Comparison of ENCODE assay signal across 21 cellular contexts in genomic region chr10:20922033-20922432, GRCh38. TPM values are rescaled to one million over a fixed set of nuclear protein-coding genes. Genes with fewer than 3 reads are reported as not detected.
A peak's percentile ranks its signal among the peaks of the same experiment; 100 is the strongest.
DNase-seq lines count a peak whose midpoint lies in the region; ATAC-seq and TF ChIP-seq lines count a peak whose summit lies in the region.
"Had no signal": no experiment of that assay in that cellular context is flagged by ENCODE, and none has a peak within 500 bp of the region (broad histone marks: within the 10 kb centered on the region; RNA-seq: fewer than 3 reads in every experiment).

No MANE protein-coding gene starts in this region.

- DNase-seq in cardiac muscle cell (ENCODE audit: low read depth in 1 of 2, low spot score in 1 of 2) (no peak), left ventricle myocardium superior (no peak), NCI-H2107 (lab: John Stamatoyannopoulos, UW) (peak; percentile 7), cerebellum (ENCODE audit: low spot score) (peak; percentile 33), neural progenitor cell (ENCODE audit: low spot score) (no peak)
- DNase-seq: ACHN; BE2C; CD4-positive, CD25-positive, alpha-beta regulatory T cell; CD8-positive, alpha-beta memory T cell; COR-L47; DMS 273 treated with DMSO at 0.1 percent for 48 hours; DND-41; EL; GOT3; H7; HFFc6; IMR-90 had no signal

- H3K4me1 ChIP-seq in cardiac muscle cell (ENCODE audit: low read depth) (peaks cover 35% of the 10 kb centered on the region), neural progenitor cell (no peaks in the 10 kb centered on the region)
- H3K4me1 ChIP-seq: BE2C had no signal

- TF ChIP-seq CTCF in cardiac muscle cell (IDR thresholded peaks at IDR 0.05; ENCODE audit: low read depth, low read length) (no peak), neural progenitor cell (IDR thresholded peaks at IDR 0.05) (no peak)

- no peaks in the 10 kb centered on the region for H3K27me3 Mint-ChIP-seq in neural progenitor cell (ENCODE audit: insufficient read depth, low read depth)
- H3K27me3 Mint-ChIP-seq: CD4-positive, CD25-positive, alpha-beta regulatory T cell; CD8-positive, alpha-beta memory T cell had no signal

- ATAC-seq in left ventricle myocardium superior (no peak), GM21786 (IDR thresholded peaks at IDR 0.05; ENCODE audit: unreplicated experiment) (no peak), GM21529 (IDR thresholded peaks at IDR 0.05; ENCODE audit: unreplicated experiment) (no peak)
- ATAC-seq: GM12878, HCT116 had no signal

- no peaks in the 10 kb centered on the region for H3K27me3 ChIP-seq in cardiac muscle cell
- H3K27me3 ChIP-seq in neural progenitor cell: no peaks in the 10 kb centered on the region
- H3K27me3 ChIP-seq: BE2C had no signal

- H4K20me1 ChIP-seq in neural progenitor cell (ENCODE audit: low read depth): no peaks in the 10 kb centered on the region

- H3K4me1 Mint-ChIP-seq in neural progenitor cell: peaks cover 4% of the 10 kb centered on the region
- H3K4me1 Mint-ChIP-seq: CD4-positive, CD25-positive, alpha-beta regulatory T cell; CD8-positive, alpha-beta memory T cell had no signal

- H3F3A ChIP-seq in neural progenitor cell (ENCODE audit: low read depth): no peaks in the 10 kb centered on the region

- H3K9me3 ChIP-seq in cardiac muscle cell (ENCODE audit: low read depth) (no peaks in the 10 kb centered on the region), neural progenitor cell (ENCODE audit: low read depth) (no peaks in the 10 kb centered on the region)
- H3K9me3 ChIP-seq: BE2C had no signal

- H2AFZ ChIP-seq in neural progenitor cell (replicated peaks): no peak overlapping the region

- no peak overlapping the region for H3K4me3 Mint-ChIP-seq in neural progenitor cell
- H3K4me3 Mint-ChIP-seq: CD4-positive, CD25-positive, alpha-beta regulatory T cell; CD8-positive, alpha-beta memory T cell; HFFc6 had no signal

- H3K27ac ChIP-seq in cardiac muscle cell (peak overlapping the region; percentile 59), neural progenitor cell (no peak overlapping the region)

- H3K9ac ChIP-seq in neural progenitor cell: no peak overlapping the region

- H3K36me3 ChIP-seq in cardiac muscle cell (no peaks in the 10 kb centered on the region), neural progenitor cell (no peaks in the 10 kb centered on the region)
- H3K36me3 ChIP-seq: BE2C had no signal

- H3K27ac Mint-ChIP-seq in neural progenitor cell: no peak overlapping the region
- H3K27ac Mint-ChIP-seq: CD4-positive, CD25-positive, alpha-beta regulatory T cell; CD8-positive, alpha-beta memory T cell; HFFc6 had no signal

- H3K79me2 ChIP-seq in neural progenitor cell (ENCODE audit: low read depth): no peaks in the 10 kb centered on the region

- H3K36me3 Mint-ChIP-seq in neural progenitor cell: no peaks in the 10 kb centered on the region
- H3K36me3 Mint-ChIP-seq: CD4-positive, CD25-positive, alpha-beta regulatory T cell; CD8-positive, alpha-beta memory T cell had no signal

- H3K4me3 ChIP-seq in cardiac muscle cell (no peak overlapping the region), neural progenitor cell (no peak overlapping the region)
- H3K4me3 ChIP-seq: GM12878 had no signal

- intact Hi-C loops in left ventricle myocardium superior (cut with micrococcal nuclease): no loop called here

- H3K9me3 Mint-ChIP-seq in neural progenitor cell: no peaks in the 10 kb centered on the region
- H3K9me3 Mint-ChIP-seq: CD8-positive, alpha-beta memory T cell had no signal

- no peak overlapping the region for H3K4me2 ChIP-seq in neural progenitor cell

RNA-seq across cellular contexts. Expression of gene NEBL, which starts 24.9 kb away (rescaled TPM):
- total RNA-seq in cardiac muscle cell (270 and 489 TPM in 2 replicates), left ventricle myocardium superior (781 TPM), cerebellum (38.9 TPM), neural progenitor cell (ENCODE audit: low replicate concordance) (52.8 and 77.6 TPM in 2 replicates)
- 247 and 317 TPM in 2 replicates for polyA plus RNA-seq in cardiac muscle cell
- total RNA-seq: HFFc6 had no signal
- polyA plus RNA-seq: CD8-positive, alpha-beta memory T cell had no signal

Comparison
In these comparisons a context has a peak if more than half of its experiments do, and no peak if none do; other contexts are left out.
1. DNase-seq: peak in NCI-H2107 (single experiment) and cerebellum (single experiment); none in cardiac muscle cell (0 of 2), left ventricle myocardium superior (single experiment) and neural progenitor cell (single experiment).